In the genomic region with DNA sequence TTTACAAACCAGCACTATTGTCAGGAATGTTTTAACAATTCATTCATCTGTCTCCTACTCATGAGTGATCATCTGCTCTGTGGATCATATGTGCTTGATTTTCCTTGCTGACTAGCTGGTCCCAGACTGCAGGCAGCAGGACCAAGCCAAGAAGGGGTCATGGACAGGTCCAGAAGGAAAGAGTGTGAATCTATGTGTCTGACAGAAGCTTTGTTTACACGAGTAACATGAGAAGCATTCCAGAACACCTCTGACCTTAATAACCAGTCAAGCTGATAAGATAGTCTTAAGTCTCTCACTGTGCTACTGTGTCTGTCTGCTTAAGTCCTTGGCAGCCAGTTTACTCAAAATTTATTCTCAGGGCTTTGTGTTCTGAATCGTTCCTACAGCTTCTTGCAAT, we compare ENCODE assay signal across 1 cellular context.
TF ChIP-seq lines count a peak whose summit lies in the region.

No MANE protein-coding gene starts in this region.

TF ChIP-seq in IMR-90, 13 proteins besides CTCF, POLR2A, EP300 and RAD21 (continued from another document):
- TF ChIP-seq, protein P1, sequence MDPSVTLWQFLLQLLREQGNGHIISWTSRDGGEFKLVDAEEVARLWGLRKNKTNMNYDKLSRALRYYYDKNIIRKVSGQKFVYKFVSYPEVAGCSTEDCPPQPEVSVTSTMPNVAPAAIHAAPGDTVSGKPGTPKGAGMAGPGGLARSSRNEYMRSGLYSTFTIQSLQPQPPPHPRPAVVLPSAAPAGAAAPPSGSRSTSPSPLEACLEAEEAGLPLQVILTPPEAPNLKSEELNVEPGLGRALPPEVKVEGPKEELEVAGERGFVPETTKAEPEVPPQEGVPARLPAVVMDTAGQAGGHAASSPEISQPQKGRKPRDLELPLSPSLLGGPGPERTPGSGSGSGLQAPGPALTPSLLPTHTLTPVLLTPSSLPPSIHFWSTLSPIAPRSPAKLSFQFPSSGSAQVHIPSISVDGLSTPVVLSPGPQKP (IDR thresholded peaks at IDR 0.05; ENCODE audit: borderline replicate concordance, low read depth, low read length) = no peak
- TF ChIP-seq MAZ (IDR thresholded peaks at IDR 0.05; ENCODE audit: borderline replicate concordance, low read depth, low read length) (no peak), CHD1 (IDR thresholded peaks at IDR 0.05; ENCODE audit: low read depth, low read length) (no peak), SMC3 (IDR thresholded peaks at IDR 0.05; ENCODE audit: low read depth, low read length) (no peak), MAFK (IDR thresholded peaks at IDR 0.05; ENCODE audit: low read depth, low read length) (no peak), RCOR1 (IDR thresholded peaks at IDR 0.05; ENCODE audit: insufficient replicate concordance, low read length) (no peak), FOS (IDR thresholded peaks at IDR 0.05; ENCODE audit: low read depth, low read length) (no peak), MXI1 (IDR thresholded peaks at IDR 0.05; ENCODE audit: borderline replicate concordance, low read depth, low read length) (no peak), RFX5 (IDR thresholded peaks at IDR 0.05; ENCODE audit: low read depth, low read length) (no peak), BHLHE40 (IDR thresholded peaks at IDR 0.05; ENCODE audit: low read depth, low read length) (no peak), CEBPB (IDR thresholded peaks at IDR 0.05; ENCODE audit: low read depth, low read length) (no peak)
- TF ChIP-seq, protein P2, sequence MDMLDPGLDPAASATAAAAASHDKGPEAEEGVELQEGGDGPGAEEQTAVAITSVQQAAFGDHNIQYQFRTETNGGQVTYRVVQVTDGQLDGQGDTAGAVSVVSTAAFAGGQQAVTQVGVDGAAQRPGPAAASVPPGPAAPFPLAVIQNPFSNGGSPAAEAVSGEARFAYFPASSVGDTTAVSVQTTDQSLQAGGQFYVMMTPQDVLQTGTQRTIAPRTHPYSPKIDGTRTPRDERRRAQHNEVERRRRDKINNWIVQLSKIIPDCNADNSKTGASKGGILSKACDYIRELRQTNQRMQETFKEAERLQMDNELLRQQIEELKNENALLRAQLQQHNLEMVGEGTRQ (IDR thresholded peaks at IDR 0.05; ENCODE audit: low read depth, low read length) = no peak
